Comparison of ENCODE assay signal across 10 cellular contexts in the genomic region with DNA sequence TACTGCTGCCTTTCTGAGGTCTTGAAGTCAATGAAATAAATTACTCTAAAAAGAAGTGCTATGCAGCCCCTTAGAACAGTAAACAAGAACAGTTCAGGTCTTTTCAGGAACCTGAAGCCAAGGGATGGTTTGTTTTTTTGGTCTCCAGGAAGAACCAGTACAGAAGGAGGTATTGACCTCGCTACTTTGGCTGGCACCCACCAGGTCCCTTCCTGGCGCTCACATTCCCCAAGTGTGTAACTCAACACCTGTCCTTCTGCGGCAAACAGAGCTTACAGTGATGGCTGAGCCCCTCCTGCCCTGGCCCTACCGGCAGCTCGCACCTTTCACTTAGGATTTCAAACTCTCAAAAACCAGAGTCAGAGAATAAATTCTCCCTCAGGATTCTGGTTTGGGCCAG. TPM values are rescaled to one million over a fixed set of nuclear protein-coding genes. Genes with fewer than 3 reads are reported as not detected.
DNase-seq lines count a peak whose midpoint lies in the region; ATAC-seq and TF ChIP-seq lines count a peak whose summit lies in the region.
"Had no signal": no experiment of that assay in that cellular context is flagged by ENCODE, and none has a peak within 500 bp of the region (broad histone marks: within the 10 kb centered on the region; RNA-seq: fewer than 3 reads in every experiment).

No MANE protein-coding gene starts in this region.

- H3K79me1 ChIP-seq in mesendoderm (ENCODE audit: low read length): no peaks in the 10 kb centered on the region

- H2BK120ac ChIP-seq in mesendoderm (ENCODE audit: low read depth, low read length): no peak overlapping the region

- H4K20me1 ChIP-seq in MM.1S (ENCODE audit: insufficient read depth, low read length): no peaks in the 10 kb centered on the region

- no peaks in the 10 kb centered on the region for H3K27me3 ChIP-seq in mesendoderm (ENCODE audit: insufficient read depth, low read length, poor library complexity)
- H3K27me3 ChIP-seq in thyroid gland: no peaks in the 10 kb centered on the region
- no peaks in the 10 kb centered on the region for H3K27me3 ChIP-seq in MM.1S (replicated peaks; ENCODE audit: insufficient read depth, low read length)
- H3K27me3 ChIP-seq: ovary had no signal

- H3F3A ChIP-seq in MM.1S (ENCODE audit: insufficient read depth, low read length): no peaks in the 10 kb centered on the region

- H2BK15ac ChIP-seq in mesendoderm (replicated peaks; ENCODE audit: low read depth): no peak overlapping the region

- DNase-seq in NCI-H748 (lab: John Stamatoyannopoulos, UW; ENCODE audit: unreplicated experiment) (peak; percentile 18), NCI-H748 treated with DMSO at 0.1 percent for 48 hours (lab: John Stamatoyannopoulos, UW) (no peak), mesendoderm (peak; percentile 57), thyroid gland (peak; percentile 80 to 85), GM19240 (ENCODE audit: insufficient read length, low spot score) (no peak), MM.1S (no peak)
- DNase-seq: ovary had no signal

- H3K4me1 ChIP-seq in mesendoderm (ENCODE audit: control insufficient read depth, low read depth, low read length) (peaks cover 19% of the 10 kb centered on the region), thyroid gland (peaks cover 19 to 29% of the 10 kb centered on the region in 2 donors), MM.1S (ENCODE audit: low read length) (peaks cover 49% of the 10 kb centered on the region)

- H3K4ac ChIP-seq in mesendoderm (ENCODE audit: low read depth, low read length): no peak overlapping the region

- H3K4me2 ChIP-seq in mesendoderm (ENCODE audit: low read length) (no peak overlapping the region), MM.1S (ENCODE audit: low read depth, low read length) (no peak overlapping the region)

- no peak overlapping the region for H3K4me3 ChIP-seq in mesendoderm (ENCODE audit: low read length)
- no peak overlapping the region for H3K4me3 ChIP-seq in thyroid gland (replicated peaks in 1 of 3)
- no peak overlapping the region for H3K4me3 ChIP-seq in MM.1S (ENCODE audit: low read length)
- H3K4me3 ChIP-seq: coronary artery, ovary had no signal

- no peak overlapping the region for H2BK5ac ChIP-seq in mesendoderm (ENCODE audit: low read length)

- WGBS in mesendoderm (ENCODE audit: extremely low coverage, insufficient coverage, low lambda C conversion rate): no CpG with 5 or more reads among the region's 5 CpGs
- WGBS in thyroid gland, 2 donors: 22 to 29% methylated on average over 5 of the region's 5 CpGs

- intact Hi-C loops in thyroid gland (cut with DNase I): no loop called here

- peak overlapping the region; percentile 39 for H3K18ac ChIP-seq in mesendoderm (ENCODE audit: low read length)

- H3K9me3 ChIP-seq in thyroid gland: no peaks in the 10 kb centered on the region
- no peaks in the 10 kb centered on the region for H3K9me3 ChIP-seq in MM.1S (replicated peaks; ENCODE audit: insufficient read depth, low read length)
- H3K9me3 ChIP-seq: ovary had no signal

- H3K23ac ChIP-seq in mesendoderm (ENCODE audit: low read length): no peak overlapping the region

- no peak for TF ChIP-seq POLR2A in thyroid gland (IDR thresholded peaks at IDR 0.05)

- H3K9me2 ChIP-seq in MM.1S (replicated peaks; ENCODE audit: insufficient read depth, low read length): no peaks in the 10 kb centered on the region

- H3K79me2 ChIP-seq in mesendoderm (ENCODE audit: control insufficient read depth, insufficient read depth, low read length) (no peaks in the 10 kb centered on the region), MM.1S (ENCODE audit: low read length) (peaks cover 100% of the 10 kb centered on the region)

- H2AK5ac ChIP-seq in mesendoderm (ENCODE audit: low read length): no peak overlapping the region

- H4K8ac ChIP-seq in mesendoderm (ENCODE audit: low read depth, low read length): no peak overlapping the region

- H3K56ac ChIP-seq in mesendoderm (ENCODE audit: low read length): no peak overlapping the region

- H3K36me3 ChIP-seq in mesendoderm (ENCODE audit: control insufficient read depth, insufficient read depth, low read length): no peaks in the 10 kb centered on the region
- no peaks in the 10 kb centered on the region for H3K36me3 ChIP-seq in thyroid gland
- 0 out of 2 replicates have a peak, but pooled peaks cover 3% of the 10 kb centered on the region for H3K36me3 ChIP-seq in MM.1S (replicated peaks; ENCODE audit: insufficient read depth, low read length)
- H3K36me3 ChIP-seq: ovary had no signal

- no peak overlapping the region for H2AFZ ChIP-seq in MM.1S (ENCODE audit: low read length)

- peak in 1 of 6 experiments; percentile 15 for TF ChIP-seq CTCF in thyroid gland (IDR thresholded peaks at IDR 0.05)
- no peak for TF ChIP-seq CTCF in MM.1S (IDR thresholded peaks at IDR 0.05; ENCODE audit: low read length)

- ATAC-seq in SK-N-SH treated with all-trans-retinoic acid at 6 μM for 48 hours: peak; percentile 13; the same call in 2 of the 3 replicates
- no peak for ATAC-seq in GM21723 (IDR thresholded peaks at IDR 0.05; ENCODE audit: unreplicated experiment)

- H3K9ac ChIP-seq in mesendoderm (ENCODE audit: low read length) (no peak overlapping the region), MM.1S (ENCODE audit: low read length) (no peak overlapping the region)

- no peak overlapping the region for H4K5ac ChIP-seq in mesendoderm (ENCODE audit: low read length)

- H3K27ac ChIP-seq in mesendoderm (ENCODE audit: low read depth, low read length) (no peak overlapping the region), thyroid gland (peak overlapping the region in 2 of 3 donors; percentile 30 to 45), MM.1S (ENCODE audit: low read length) (no peak overlapping the region)
- H3K27ac ChIP-seq: coronary artery, ovary had no signal

TF ChIP-seq in SK-N-SH treated with all-trans-retinoic acid at 6 μM for 48 hours, 23 proteins besides CTCF, POLR2A, EP300 and RAD21:
- no peak for TF ChIP-seq TCF4 (CRISPR knock-in tag; IDR thresholded peaks at IDR 0.05; ENCODE audit: borderline replicate concordance)
- no peak for TF ChIP-seq ISL1 (CRISPR knock-in tag; IDR thresholded peaks at IDR 0.05)
- no peak for TF ChIP-seq ZFP30 (CRISPR knock-in tag; IDR thresholded peaks at IDR 0.05)

RNA-seq across cellular contexts. Expression of a gene that starts 51.9 kb away (rescaled TPM):
- polyA plus RNA-seq in mesendoderm (2013, experiment 1 of 2): 1.9 TPM
- 1.9 TPM for polyA plus RNA-seq in mesendoderm (2013, experiment 2 of 2)
- 10 to 100 TPM; 32.1 to 72.0 (median 42.0) TPM for total RNA-seq in thyroid gland

Comparison
In these comparisons a context has a peak if more than half of its experiments do, and no peak if none do; other contexts are left out.
1. DNase-seq: peak in NCI-H748 (single experiment), mesendoderm (single experiment) and thyroid gland (2 of 2); none in NCI-H748 treated with DMSO at 0.1 percent for 48 hours (single experiment), GM19240 (single experiment) and MM.1S (single experiment).
2. H3K27ac ChIP-seq: peak in thyroid gland (2 of 3); none in mesendoderm (single experiment) and MM.1S (single experiment).